ENCODE assay signal across 1 cellular context in genomic region chr19:2460245-2460644, GRCh38.
TF ChIP-seq lines count a peak whose summit lies in the region.

No MANE protein-coding gene starts in this region.

TF ChIP-seq in K562, 482 proteins besides CTCF, POLR2A, EP300 and RAD21:
- peak; percentile 78 for TF ChIP-seq ZNF121 (CRISPR knock-in tag; conservative IDR thresholded peaks at IDR 0.05)
- no peak for TF ChIP-seq GATAD2B (IDR thresholded peaks at IDR 0.05; ENCODE audit: borderline replicate concordance)
